2 cellular contexts compared by ENCODE assay signal in genomic region chr12:105705765-105706164, GRCh38.
A peak's percentile ranks its signal among the peaks of the same experiment; 100 is the strongest.
TF ChIP-seq lines count a peak whose summit lies in the region.

No MANE protein-coding gene starts in this region.

TF ChIP-seq in HEK293T, 16 proteins besides CTCF, POLR2A, EP300 and RAD21 (continued from another document):
- no peak for TF ChIP-seq ARNT (IDR thresholded peaks at IDR 0.05)
- no peak for TF ChIP-seq ZNF384 (IDR thresholded peaks at IDR 0.05)
- no peak for TF ChIP-seq TARDBP (IDR thresholded peaks at IDR 0.05)
- no peak for TF ChIP-seq BHLHE40 (IDR thresholded peaks at IDR 0.05; ENCODE audit: borderline replicate concordance)
- no peak for TF ChIP-seq SUZ12 (IDR thresholded peaks at IDR 0.05)
- TF ChIP-seq FOXM1 (IDR thresholded peaks at IDR 0.05; ENCODE audit: borderline replicate concordance) = no peak
- TF ChIP-seq NFRKB (IDR thresholded peaks at IDR 0.05) = no peak
- TF ChIP-seq PKNOX1 (IDR thresholded peaks at IDR 0.05) = no peak

TF ChIP-seq in H1, 55 proteins besides CTCF, POLR2A, EP300 and RAD21:
- TF ChIP-seq RBBP5 (IDR thresholded peaks at IDR 0.05; ENCODE audit: borderline replicate concordance, low read depth, low read length) = no peak
- 0 out of 2 replicates have a peak, but pooled peaks have one; percentile 42 for TF ChIP-seq TEAD4 (IDR thresholded peaks at IDR 0.05; ENCODE audit: low read depth, low read length)
- no peak for TF ChIP-seq CHD2 (IDR thresholded peaks at IDR 0.05; ENCODE audit: low read length)
TF ChIP-seq in H1: peak in this region for 1.
